15 cellular contexts compared by ENCODE assay signal in genomic region chr20:3914446-3914845, GRCh38. TPM values are rescaled to one million over a fixed set of nuclear protein-coding genes. Genes with fewer than 3 reads are reported as not detected.
A peak's percentile ranks its signal among the peaks of the same experiment; 100 is the strongest.
DNase-seq lines count a peak whose midpoint lies in the region; ATAC-seq and TF ChIP-seq lines count a peak whose summit lies in the region.
"Had no signal": no experiment of that assay in that cellular context is flagged by ENCODE, and none has a peak within 500 bp of the region (broad histone marks: within the 10 kb centered on the region; RNA-seq: fewer than 3 reads in every experiment).

No MANE protein-coding gene starts in this region.

- BruUV-seq in MCF 10A (replicated peaks; lab: Mats Ljungman, UMichigan), result no TSS peak

- H3K27me3 Mint-ChIP-seq in activated CD4-positive, alpha-beta memory T cell treated with anti-CD3 and anti-CD28 coated beads for 36 hours, result no peaks in the 10 kb centered on the region
- no peaks in the 10 kb centered on the region for H3K27me3 Mint-ChIP-seq in activated CD4-positive, alpha-beta memory T cell treated with anti-CD3 and anti-CD28 coated beads, Interleukin-2, amount 10 ng/mL, durations not matched to agents 7 days and 5 days
- H3K27me3 Mint-ChIP-seq in CD14-positive monocyte (ENCODE audit: low read depth in 3 of 3) (no peaks in the 10 kb centered on the region), T-helper 17 cell (no peaks in the 10 kb centered on the region), progenitor cell of endocrine pancreas (no peaks in the 10 kb centered on the region), MCF 10A (ENCODE audit: insufficient read depth, unreplicated experiment) (no peaks in the 10 kb centered on the region)

- CTCF ChIA-PET in activated CD4-positive, alpha-beta memory T cell treated with anti-CD3 and anti-CD28 coated beads for 36 hours (lab: Charles Lee), result no interaction called here
- CTCF ChIA-PET in activated CD4-positive, alpha-beta memory T cell treated with anti-CD3 and anti-CD28 coated beads, Interleukin-2, amount 10 ng/mL, durations not matched to agents 7 days and 5 days (lab: Charles Lee), result no interaction called here
- CTCF ChIA-PET in MCF 10A (lab: Yijun Ruan, JAX), result interaction anchor here (0.7 kb wide), 1 partner anchor 173 kb away, joined by 3 read pairs; no protein-coding TSS in a partner anchor

- POLR2A ChIA-PET in activated CD4-positive, alpha-beta memory T cell treated with anti-CD3 and anti-CD28 coated beads for 36 hours (lab: Charles Lee), result no interaction called here
- POLR2A ChIA-PET in activated CD4-positive, alpha-beta memory T cell treated with anti-CD3 and anti-CD28 coated beads, Interleukin-2, amount 10 ng/mL, durations not matched to agents 7 days and 5 days (lab: Charles Lee), result no interaction called here
- POLR2A ChIA-PET in MCF 10A (lab: Yijun Ruan, JAX), result interaction anchor here (1.4 kb wide), 1 partner anchor 11 kb away, joined by 6 read pairs; no protein-coding TSS in a partner anchor

- H3K9me3 ChIP-seq in T-helper 17 cell (ENCODE audit: control insufficient read depth, low read length, poor library complexity, severe bottlenecking), result no peaks in the 10 kb centered on the region
- H3K9me3 ChIP-seq: BLaER1 treated with 17β-estradiol and CSF1 and Interleukin-3, amounts not matched to agents 10 nM and 100 nM; MG63 had no signal

- no peak for ATAC-seq in T-helper 17 cell
- ATAC-seq: Panc1, Right ventricle myocardium inferior had no signal

- H3K27ac Mint-ChIP-seq in activated CD4-positive, alpha-beta memory T cell treated with anti-CD3 and anti-CD28 coated beads for 36 hours, result peak overlapping the region; percentile 57
- H3K27ac Mint-ChIP-seq in activated CD4-positive, alpha-beta memory T cell treated with anti-CD3 and anti-CD28 coated beads, Interleukin-2, amount 10 ng/mL, durations not matched to agents 7 days and 5 days, result no peak overlapping the region
- H3K27ac Mint-ChIP-seq in CD14-positive monocyte (peak overlapping the region in 4 of 7 donors; percentile 1 to 74 (median 36)), T-helper 17 cell (peak overlapping the region; percentile 63), progenitor cell of endocrine pancreas (peak overlapping the region; percentile 84), MCF 10A (ENCODE audit: low read depth, unreplicated experiment) (no peak overlapping the region)

- H3K4me3 Mint-ChIP-seq in activated CD4-positive, alpha-beta memory T cell treated with anti-CD3 and anti-CD28 coated beads for 36 hours, result no peak overlapping the region
- no peak overlapping the region for H3K4me3 Mint-ChIP-seq in activated CD4-positive, alpha-beta memory T cell treated with anti-CD3 and anti-CD28 coated beads, Interleukin-2, amount 10 ng/mL, durations not matched to agents 7 days and 5 days
- H3K4me3 Mint-ChIP-seq in CD14-positive monocyte, result no peak overlapping the region
- no peak overlapping the region for H3K4me3 Mint-ChIP-seq in T-helper 17 cell
- no peak overlapping the region for H3K4me3 Mint-ChIP-seq in progenitor cell of endocrine pancreas (ENCODE audit: low read depth)
- no peak overlapping the region for H3K4me3 Mint-ChIP-seq in MCF 10A (ENCODE audit: unreplicated experiment)

- no peaks in the 10 kb centered on the region for H3K9me3 Mint-ChIP-seq in activated CD4-positive, alpha-beta memory T cell treated with anti-CD3 and anti-CD28 coated beads for 36 hours
- no peaks in the 10 kb centered on the region for H3K9me3 Mint-ChIP-seq in activated CD4-positive, alpha-beta memory T cell treated with anti-CD3 and anti-CD28 coated beads, Interleukin-2, amount 10 ng/mL, durations not matched to agents 7 days and 5 days
- no peaks in the 10 kb centered on the region for H3K9me3 Mint-ChIP-seq in CD14-positive monocyte
- no peaks in the 10 kb centered on the region for H3K9me3 Mint-ChIP-seq in progenitor cell of endocrine pancreas (ENCODE audit: low read depth)
- no peaks in the 10 kb centered on the region for H3K9me3 Mint-ChIP-seq in MCF 10A (ENCODE audit: unreplicated experiment)

- H3K36me3 Mint-ChIP-seq in activated CD4-positive, alpha-beta memory T cell treated with anti-CD3 and anti-CD28 coated beads for 36 hours, result peaks cover 65% of the 10 kb centered on the region
- H3K36me3 Mint-ChIP-seq in activated CD4-positive, alpha-beta memory T cell treated with anti-CD3 and anti-CD28 coated beads, Interleukin-2, amount 10 ng/mL, durations not matched to agents 7 days and 5 days (ENCODE audit: low read depth), result peaks cover 83% of the 10 kb centered on the region
- H3K36me3 Mint-ChIP-seq in CD14-positive monocyte, result peaks cover 79 to 95% of the 10 kb centered on the region in 2 donors
- H3K36me3 Mint-ChIP-seq in T-helper 17 cell (ENCODE audit: low read depth), result peaks cover 17% of the 10 kb centered on the region
- peaks cover 45% of the 10 kb centered on the region for H3K36me3 Mint-ChIP-seq in progenitor cell of endocrine pancreas (ENCODE audit: insufficient read depth)
- peaks cover 97% of the 10 kb centered on the region for H3K36me3 Mint-ChIP-seq in MCF 10A (ENCODE audit: insufficient read depth, unreplicated experiment)

- intact Hi-C loops in activated CD4-positive, alpha-beta memory T cell treated with anti-CD3 and anti-CD28 coated beads for 36 hours (cut with micrococcal nuclease), result no loop called here
- intact Hi-C loops in CD14-positive monocyte (cut with micrococcal nuclease), result no loop called here
- intact Hi-C loops in MCF 10A (cut with micrococcal nuclease), result no loop called here

- DNase-seq in activated CD4-positive, alpha-beta memory T cell treated with anti-CD3 and anti-CD28 coated beads for 36 hours, result no peak
- no peak for DNase-seq in activated CD4-positive, alpha-beta memory T cell treated with anti-CD3 and anti-CD28 coated beads, Interleukin-2, amount 10 ng/mL, durations not matched to agents 7 days and 5 days
- no peak for DNase-seq in CD14-positive monocyte (ENCODE audit: low spot score)
- DNase-seq in T-helper 17 cell, result no peak
- no peak for DNase-seq in progenitor cell of endocrine pancreas (ENCODE audit: low spot score, unreplicated experiment)
- no peak for DNase-seq in AG08395 (ENCODE audit: low spot score)
- DNase-seq in MCF 10A (ENCODE audit: unreplicated experiment), result no peak
- DNase-seq in SHP77 treated with DMSO at 0.1 percent for 48 hours (lab: John Stamatoyannopoulos, UW), result no peak
- DNase-seq: MG63, NCI-H1092 treated with DMSO at 0.1 percent for 48 hours, NCI-H2081 treated with DMSO at 0.1 percent for 48 hours, NCI-H510A treated with DMSO at 0.1 percent for 48 hours had no signal

- peaks cover 45% of the 10 kb centered on the region for H3K4me1 Mint-ChIP-seq in activated CD4-positive, alpha-beta memory T cell treated with anti-CD3 and anti-CD28 coated beads for 36 hours (ENCODE audit: low read depth)
- peaks cover 39% of the 10 kb centered on the region for H3K4me1 Mint-ChIP-seq in activated CD4-positive, alpha-beta memory T cell treated with anti-CD3 and anti-CD28 coated beads, Interleukin-2, amount 10 ng/mL, durations not matched to agents 7 days and 5 days
- H3K4me1 Mint-ChIP-seq in CD14-positive monocyte (peaks cover 5% of the 10 kb centered on the region), T-helper 17 cell (peaks cover 25% of the 10 kb centered on the region), progenitor cell of endocrine pancreas (ENCODE audit: low read depth) (peaks cover 5% of the 10 kb centered on the region), MCF 10A (ENCODE audit: insufficient read depth, unreplicated experiment) (peaks cover 7% of the 10 kb centered on the region)

- TF ChIP-seq CTCF in CD14-positive monocyte (IDR thresholded peaks at IDR 0.05), result no peak
- TF ChIP-seq CTCF in progenitor cell of endocrine pancreas (IDR thresholded peaks at IDR 0.05; ENCODE audit: unreplicated experiment), result no peak
- no peak for TF ChIP-seq CTCF in MCF 10A (IDR thresholded peaks at IDR 0.05; ENCODE audit: unreplicated experiment)

RNA-seq across cellular contexts. Expression of gene PANK2, which starts 25.3 kb away (rescaled TPM):
- total RNA-seq in activated CD4-positive, alpha-beta memory T cell treated with anti-CD3 and anti-CD28 coated beads for 36 hours, result 10 to 100 TPM; 49.3 to 52.5 TPM
- 10 to 100 TPM; 63.3 to 63.8 TPM for total RNA-seq in activated CD4-positive, alpha-beta memory T cell treated with anti-CD3 and anti-CD28 coated beads, Interleukin-2, amount 10 ng/mL, durations not matched to agents 7 days and 5 days
- polyA plus RNA-seq in CD14-positive monocyte, result 10 to 100 TPM; 48.0 to 65.7 TPM
- 10 to 100 TPM; 47.2 to 53.0 TPM for total RNA-seq in T-helper 17 cell
- total RNA-seq in progenitor cell of endocrine pancreas, result 53.8 and 57.6 TPM in 2 replicates
- 29.2 and 32.8 TPM in 2 replicates for total RNA-seq in MCF 10A (2022)

Comparison
In these comparisons a context has a peak if more than half of its experiments do, and no peak if none do; other contexts are left out.
1. H3K27ac Mint-ChIP-seq: peak in activated CD4-positive, alpha-beta memory T cell treated with anti-CD3 and anti-CD28 coated beads for 36 hours (single experiment), CD14-positive monocyte (4 of 7), T-helper 17 cell (single experiment) and progenitor cell of endocrine pancreas (single experiment); none in activated CD4-positive, alpha-beta memory T cell treated with anti-CD3 and anti-CD28 coated beads, Interleukin-2, amount 10 ng/mL, durations not matched to agents 7 days and 5 days (single experiment) and MCF 10A (single experiment).